ENCODE assay signal across 10 cellular contexts in the genomic region with DNA sequence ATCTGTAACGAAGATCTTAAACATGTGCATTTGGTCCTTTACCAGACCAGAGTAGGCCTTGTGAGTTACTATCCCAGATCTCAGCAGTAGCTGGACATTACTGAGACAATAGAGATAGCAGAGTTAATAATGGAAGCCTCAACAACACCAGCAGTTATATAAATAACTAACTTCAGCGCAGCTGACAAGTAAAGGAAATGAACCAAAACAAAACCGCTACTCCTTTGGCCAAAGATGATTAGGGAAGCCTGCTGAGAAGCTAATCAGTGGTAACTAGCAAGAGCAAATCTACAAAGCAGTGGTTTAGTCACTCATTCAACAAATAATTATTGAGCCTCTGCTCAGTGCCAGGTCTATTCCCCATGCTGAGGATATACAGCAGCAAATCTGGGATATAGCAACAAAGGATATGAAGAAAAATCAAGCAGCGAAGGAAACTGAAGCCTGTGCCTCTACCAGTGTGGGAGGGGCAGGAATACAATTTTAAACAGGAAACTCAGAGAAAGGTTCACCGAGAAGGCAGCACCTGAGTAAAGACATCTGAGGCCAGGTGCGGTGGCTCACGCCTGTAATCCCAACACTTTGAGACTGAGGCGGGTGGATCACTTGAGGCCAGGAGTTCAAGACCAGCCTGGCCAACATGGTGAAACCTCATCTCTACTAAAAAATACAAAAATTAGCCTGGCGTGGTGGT.
A peak's percentile ranks its signal among the peaks of the same experiment; 100 is the strongest.
DNase-seq lines count a peak whose midpoint lies in the region; ATAC-seq and TF ChIP-seq lines count a peak whose summit lies in the region.
"Had no signal": no experiment of that assay in that cellular context is flagged by ENCODE, and none has a peak within 500 bp of the region (broad histone marks: within the 10 kb centered on the region; RNA-seq: fewer than 3 reads in every experiment).

No MANE protein-coding gene starts in this region.

- H3K4me3 Mint-ChIP-seq in activated CD4-positive, alpha-beta T cell treated with anti-CD3 and anti-CD28 coated beads, Interleukin-2, amount 10 ng/mL, durations not matched to agents 7 days and 5 days, result peak overlapping the region; percentile 0
- peak overlapping the region; percentile 37 for H3K4me3 Mint-ChIP-seq in activated naive CD8-positive, alpha-beta T cell treated with anti-CD3 and anti-CD28 coated beads, Interleukin-2, amount 10 ng/mL, durations not matched to agents 7 days and 5 days

- intact Hi-C loops in aorta (cut with DNase I), result no loop called here

- peaks cover 26% of the 10 kb centered on the region for H3K79me2 ChIP-seq in KMS-11 (ENCODE audit: insufficient read depth, low read depth)

- H3K4me1 Mint-ChIP-seq in activated CD4-positive, alpha-beta T cell treated with anti-CD3 and anti-CD28 coated beads, Interleukin-2, amount 10 ng/mL, durations not matched to agents 7 days and 5 days, result peaks cover 55% of the 10 kb centered on the region
- peaks cover 41% of the 10 kb centered on the region for H3K4me1 Mint-ChIP-seq in activated naive CD8-positive, alpha-beta T cell treated with anti-CD3 and anti-CD28 coated beads, Interleukin-2, amount 10 ng/mL, durations not matched to agents 7 days and 5 days

- peaks cover 29% of the 10 kb centered on the region for H3K36me3 Mint-ChIP-seq in activated CD4-positive, alpha-beta T cell treated with anti-CD3 and anti-CD28 coated beads, Interleukin-2, amount 10 ng/mL, durations not matched to agents 7 days and 5 days (ENCODE audit: low read depth)
- peaks cover 3% of the 10 kb centered on the region for H3K36me3 Mint-ChIP-seq in activated naive CD8-positive, alpha-beta T cell treated with anti-CD3 and anti-CD28 coated beads, Interleukin-2, amount 10 ng/mL, durations not matched to agents 7 days and 5 days

- peak overlapping the region; percentile 23 for H3K4me2 ChIP-seq in KMS-11

- H2AFZ ChIP-seq in KMS-11 (ENCODE audit: low read depth), result no peak overlapping the region

- 0 out of 2 replicates have a peak, but pooled peaks cover 4% of the 10 kb centered on the region for H4K20me1 ChIP-seq in KMS-11 (ENCODE audit: insufficient read depth)

- POLR2A ChIA-PET in activated CD4-positive, alpha-beta T cell treated with anti-CD3 and anti-CD28 coated beads, Interleukin-2, amount 10 ng/mL, durations not matched to agents 7 days and 5 days (lab: Charles Lee), result no interaction called here
- POLR2A ChIA-PET in activated naive CD8-positive, alpha-beta T cell treated with anti-CD3 and anti-CD28 coated beads, Interleukin-2, amount 10 ng/mL, durations not matched to agents 7 days and 5 days (lab: Charles Lee), result interaction anchor here (1.1 kb wide), 1 partner anchor 8 kb away, joined by 4 read pairs; no protein-coding TSS in a partner anchor

- H3K27ac Mint-ChIP-seq in activated CD4-positive, alpha-beta T cell treated with anti-CD3 and anti-CD28 coated beads, Interleukin-2, amount 10 ng/mL, durations not matched to agents 7 days and 5 days, result peak overlapping the region; percentile 66
- peak overlapping the region; percentile 50 for H3K27ac Mint-ChIP-seq in activated naive CD8-positive, alpha-beta T cell treated with anti-CD3 and anti-CD28 coated beads, Interleukin-2, amount 10 ng/mL, durations not matched to agents 7 days and 5 days

- CTCF ChIA-PET in activated CD4-positive, alpha-beta T cell treated with anti-CD3 and anti-CD28 coated beads, Interleukin-2, amount 10 ng/mL, durations not matched to agents 7 days and 5 days (lab: Charles Lee), result interaction anchor here (0.6 to 1.6 kb wide), 5 partner anchors 9 to 866 kb away, joined by 3 read pairs; no protein-coding TSS in a partner anchor

- H3K9me3 ChIP-seq in aorta (ENCODE audit: control insufficient read depth, low read length), result no peaks in the 10 kb centered on the region

- TF ChIP-seq CTCF in KMS-11 (conservative IDR thresholded peaks at IDR 0.05; ENCODE audit: low read depth, low read length), result no peak

- H3K27me3 Mint-ChIP-seq in activated CD4-positive, alpha-beta T cell treated with anti-CD3 and anti-CD28 coated beads, Interleukin-2, amount 10 ng/mL, durations not matched to agents 7 days and 5 days, result no peaks in the 10 kb centered on the region
- H3K27me3 Mint-ChIP-seq in activated naive CD8-positive, alpha-beta T cell treated with anti-CD3 and anti-CD28 coated beads, Interleukin-2, amount 10 ng/mL, durations not matched to agents 7 days and 5 days, result no peaks in the 10 kb centered on the region

- H3K4me3 ChIP-seq in KMS-11 (IDR thresholded peaks at IDR 0.05; ENCODE audit: insufficient read depth, low read depth, low read length) (no peak overlapping the region), aorta (ENCODE audit: low read length in 2 of 2) (no peak overlapping the region)

- H3K36me3 ChIP-seq in KMS-11 (ENCODE audit: insufficient read depth) (no peaks in the 10 kb centered on the region), aorta (ENCODE audit: control insufficient read depth in 1 of 2, insufficient read depth in 2 of 2, low read length in 1 of 2) (no peaks in the 10 kb centered on the region)

- no peaks in the 10 kb centered on the region for H3K9me3 Mint-ChIP-seq in activated CD4-positive, alpha-beta T cell treated with anti-CD3 and anti-CD28 coated beads, Interleukin-2, amount 10 ng/mL, durations not matched to agents 7 days and 5 days
- H3K9me3 Mint-ChIP-seq in activated naive CD8-positive, alpha-beta T cell treated with anti-CD3 and anti-CD28 coated beads, Interleukin-2, amount 10 ng/mL, durations not matched to agents 7 days and 5 days, result no peaks in the 10 kb centered on the region

- H3K27ac ChIP-seq in KMS-11 (peak overlapping the region; percentile 53), temporal lobe (ENCODE audit: low read depth, low read length) (peak overlapping the region; percentile 2), aorta (ENCODE audit: low read depth in 1 of 2, low read length in 2 of 2) (no peak overlapping the region)

- H3K27me3 ChIP-seq in KMS-11 (ENCODE audit: insufficient read depth, low read depth) (no peaks in the 10 kb centered on the region), aorta (ENCODE audit: control insufficient read depth in 1 of 2, insufficient read depth in 2 of 2, low read length in 1 of 2) (no peaks in the 10 kb centered on the region)

- ATAC-seq in activated naive CD8-positive, alpha-beta T cell treated with anti-CD3 and anti-CD28 coated beads, Interleukin-2, amount 10 ng/mL, durations not matched to agents 7 days and 5 days (ENCODE audit: low read depth), result no peak
- ATAC-seq in aorta (ENCODE audit: low FRiP score), result no peak

- H3K4me1 ChIP-seq in KMS-11 (ENCODE audit: low read depth, poor library complexity, severe bottlenecking) (peaks cover 43% of the 10 kb centered on the region), aorta (ENCODE audit: control insufficient read depth in 1 of 2, insufficient read depth in 2 of 2, low read length in 2 of 2) (peaks cover 0 to 3% of the 10 kb centered on the region in 2 donors)

- WGBS in aorta, 2 donors, result 86 to 91% methylated on average over 9 of the region's 9 CpGs

- no peak for DNase-seq in activated CD4-positive, alpha-beta T cell treated with anti-CD3 and anti-CD28 coated beads, Interleukin-2, amount 10 ng/mL, durations not matched to agents 7 days and 5 days
- no peak for DNase-seq in activated CD4-positive, alpha-beta T cell treated with anti-CD3 and anti-CD28 coated beads for 4 hours
- no peak for DNase-seq in activated naive CD8-positive, alpha-beta T cell treated with anti-CD3 and anti-CD28 coated beads, Interleukin-2, amount 10 ng/mL, durations not matched to agents 7 days and 5 days
- DNase-seq in kidney tubule cell (ENCODE audit: low spot score) (no peak), HPDE6-E6E7 (ENCODE audit: extremely low spot score) (no peak), aorta (no peak)
- DNase-seq: ACHN, T-helper 9 cell had no signal

- H3K9ac ChIP-seq in KMS-11, result no peak overlapping the region

Comparison
In these comparisons a context has a peak if more than half of its experiments do, and no peak if none do; other contexts are left out.
1. H3K27ac ChIP-seq: peak in KMS-11 (single experiment) and temporal lobe (single experiment); none in aorta (0 of 2).